In genomic region chr4:95599777-95600436, GRCh38 we compare ENCODE assay signal across 14 cellular contexts. TPM values are rescaled to one million over a fixed set of nuclear protein-coding genes. Genes with fewer than 3 reads are reported as not detected.
DNase-seq lines count a peak whose midpoint lies in the region; ATAC-seq and TF ChIP-seq lines count a peak whose summit lies in the region.
"Had no signal": no experiment of that assay in that cellular context is flagged by ENCODE, and none has a peak within 500 bp of the region (broad histone marks: within the 10 kb centered on the region; RNA-seq: fewer than 3 reads in every experiment).

No MANE protein-coding gene starts in this region.

- peak; percentile 8 for DNase-seq in GM10248 (ENCODE audit: extremely low spot score)
- peak; percentile 2 for DNase-seq in GM19238 (ENCODE audit: insufficient read length, low spot score)
- DNase-seq in Kasumi-1 (lab: John Stamatoyannopoulos, UW), result peak; percentile 17 to 33
- DNase-seq in DMS79 (lab: John Stamatoyannopoulos, UW), result no peak
- no peak for DNase-seq in left colon
- DNase-seq in KBM-7, result no peak
- DNase-seq: effector CD4-positive, alpha-beta T cell; NCI-H1048; PC-9; right cardiac atrium; uterus had no signal

- in situ Hi-C loops in KBM-7 (cut with MboI; ENCODE audit: low pct_unique_long_range_greater_than_20kb, low sequenced_read_pairs), result no loop called here

- CTCF ChIA-PET in GM10248 (lab: Yijun Ruan, JAX), result interaction anchor here (1.0 to 1.3 kb wide), 2 partner anchors 16 to 30 kb away, joined by 3 read pairs; no protein-coding TSS in a partner anchor

- intact Hi-C loops in left colon (cut with DNase I, micrococcal nuclease), result no loop called here

- TF ChIP-seq CTCF in GM10248 (IDR thresholded peaks at IDR 0.05; ENCODE audit: control extremely low read depth, extremely low read depth, low read depth, missing control alignments), result no peak

- ATAC-seq in HG02840 (IDR thresholded peaks at IDR 0.05; ENCODE audit: low FRiP score, unreplicated experiment) (peak; percentile 68), left colon (no peak), HG03108 (IDR thresholded peaks at IDR 0.05; ENCODE audit: unreplicated experiment) (no peak)
- ATAC-seq: mucosa of descending colon, right cardiac atrium had no signal

- POLR2A ChIA-PET in GM10248 (lab: Yijun Ruan, JAX), result no interaction called here

RNA-seq across cellular contexts. Expression of gene UNC5C, which starts 51.1 kb away (rescaled TPM):
- total RNA-seq in left colon, result 1 to 10 TPM; 4.0 to 5.9 TPM
- total RNA-seq: PC-9 had no signal

Comparison
In these comparisons a context has a peak if more than half of its experiments do, and no peak if none do; other contexts are left out.
1. DNase-seq: peak in GM10248 (single experiment), GM19238 (single experiment) and Kasumi-1 (2 of 2); none in DMS79 (single experiment), left colon (0 of 2) and KBM-7 (single experiment).